In the genomic region with DNA sequence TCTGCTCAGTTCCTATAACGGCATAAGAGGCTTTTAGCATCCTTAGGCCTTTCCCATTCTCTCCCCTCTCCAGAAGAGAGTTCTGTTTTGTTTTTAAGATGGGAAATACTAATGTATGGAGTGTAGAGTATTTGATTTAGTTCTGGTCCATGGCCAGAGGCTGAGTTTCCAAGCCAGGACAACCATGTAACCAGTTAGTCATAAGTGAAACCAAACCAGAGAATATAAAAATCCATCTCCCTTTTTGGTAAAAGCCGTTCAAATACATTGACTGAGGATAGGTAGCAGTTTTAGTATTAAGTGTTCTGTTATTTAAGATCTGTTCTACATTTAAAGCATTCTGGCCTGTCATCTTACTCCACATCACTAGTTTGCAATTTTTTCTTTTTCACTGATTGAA, we compare ENCODE assay signal across 16 cellular contexts. TPM values are rescaled to one million over a fixed set of nuclear protein-coding genes. Genes with fewer than 3 reads are reported as not detected.
DNase-seq lines count a peak whose midpoint lies in the region; TF ChIP-seq lines count a peak whose summit lies in the region.
"Had no signal": no experiment of that assay in that cellular context is flagged by ENCODE, and none has a peak within 500 bp of the region (broad histone marks: within the 10 kb centered on the region; RNA-seq: fewer than 3 reads in every experiment).

No MANE protein-coding gene starts in this region.

- H3K9me3 Mint-ChIP-seq in MCF 10A (ENCODE audit: unreplicated experiment), result no peaks in the 10 kb centered on the region
- no peaks in the 10 kb centered on the region for H3K9me3 Mint-ChIP-seq in activated T-helper 2 cell treated with anti-CD3 and anti-CD28 coated beads, Interferon-gamma antibody, Interleukin-2, Interleukin-4, amounts not matched to agents 10 μg/mL and 5 μg/mL and 100 μg/mL, durations not matched to agents 14 hours and 24 hours and 36 hours
- H3K9me3 Mint-ChIP-seq: activated naive CD8-positive, alpha-beta T cell treated with anti-CD3 and anti-CD28 coated beads, Interleukin-2, amount 10 ng/mL, durations not matched to agents 7 days and 5 days; T-cell had no signal

- CTCF ChIA-PET in MCF 10A (lab: Yijun Ruan, JAX), result interaction anchor here (0.5 to 1.4 kb wide), 2 partner anchors 9 to 29 kb away, joined by 3 to 6 read pairs; no protein-coding TSS in a partner anchor

- TF ChIP-seq POLR2A in breast epithelium (IDR thresholded peaks at IDR 0.05) (no peak), uterus (IDR thresholded peaks at IDR 0.05) (no peak)

- peaks cover 30% of the 10 kb centered on the region for H3K4me1 Mint-ChIP-seq in MCF 10A (ENCODE audit: insufficient read depth, unreplicated experiment)
- peaks cover 46% of the 10 kb centered on the region for H3K4me1 Mint-ChIP-seq in activated T-helper 2 cell treated with anti-CD3 and anti-CD28 coated beads, Interferon-gamma antibody, Interleukin-2, Interleukin-4, amounts not matched to agents 10 μg/mL and 5 μg/mL and 100 μg/mL, durations not matched to agents 14 hours and 24 hours and 36 hours (ENCODE audit: low read depth)

- TF ChIP-seq CTCF in MCF 10A (IDR thresholded peaks at IDR 0.05; ENCODE audit: unreplicated experiment), result no peak
- TF ChIP-seq CTCF in breast epithelium (IDR thresholded peaks at IDR 0.05), result no peak
- no peak for TF ChIP-seq CTCF in uterus (IDR thresholded peaks at IDR 0.05)

- peak overlapping the region; percentile 78 for H3K4me3 Mint-ChIP-seq in MCF 10A (ENCODE audit: unreplicated experiment)
- H3K4me3 Mint-ChIP-seq in activated T-helper 2 cell treated with anti-CD3 and anti-CD28 coated beads, Interferon-gamma antibody, Interleukin-2, Interleukin-4, amounts not matched to agents 10 μg/mL and 5 μg/mL and 100 μg/mL, durations not matched to agents 14 hours and 24 hours and 36 hours (ENCODE audit: low read depth), result no peak overlapping the region
- H3K4me3 Mint-ChIP-seq: activated naive CD8-positive, alpha-beta T cell treated with anti-CD3 and anti-CD28 coated beads, Interleukin-2, amount 10 ng/mL, durations not matched to agents 7 days and 5 days had no signal

- H3K27ac Mint-ChIP-seq in MCF 10A (ENCODE audit: low read depth, unreplicated experiment), result peak overlapping the region; percentile 55
- H3K27ac Mint-ChIP-seq in activated T-helper 2 cell treated with anti-CD3 and anti-CD28 coated beads, Interferon-gamma antibody, Interleukin-2, Interleukin-4, amounts not matched to agents 10 μg/mL and 5 μg/mL and 100 μg/mL, durations not matched to agents 14 hours and 24 hours and 36 hours, result peak overlapping the region; percentile 39
- H3K27ac Mint-ChIP-seq: activated naive CD8-positive, alpha-beta T cell treated with anti-CD3 and anti-CD28 coated beads, Interleukin-2, amount 10 ng/mL, durations not matched to agents 7 days and 5 days; T-cell had no signal

- H3K36me3 Mint-ChIP-seq in MCF 10A (ENCODE audit: insufficient read depth, unreplicated experiment), result peaks cover 38% of the 10 kb centered on the region
- H3K36me3 Mint-ChIP-seq in activated T-helper 2 cell treated with anti-CD3 and anti-CD28 coated beads, Interferon-gamma antibody, Interleukin-2, Interleukin-4, amounts not matched to agents 10 μg/mL and 5 μg/mL and 100 μg/mL, durations not matched to agents 14 hours and 24 hours and 36 hours (ENCODE audit: low read depth), result peaks cover 46% of the 10 kb centered on the region

- intact Hi-C loops in MCF 10A (cut with micrococcal nuclease), result no loop called here
- intact Hi-C loops in breast epithelium (cut with DNase I; ENCODE audit: low total_unique reads), result no loop called here
- intact Hi-C loops in activated T-helper 2 cell treated with anti-CD3 and anti-CD28 coated beads, Interferon-gamma antibody, Interleukin-2, Interleukin-4, amounts not matched to agents 10 μg/mL and 5 μg/mL and 100 μg/mL, durations not matched to agents 14 hours and 24 hours and 36 hours (cut with micrococcal nuclease), result loop anchor here (10.0 kb wide), 1 partner anchor 555 kb away; no protein-coding TSS in a partner anchor
- intact Hi-C loops in uterus (cut with DNase I; ENCODE audit: low total_unique reads), result no loop called here

- POLR2A ChIA-PET in MCF 10A (lab: Yijun Ruan, JAX), result no interaction called here

- H3K4me1 ChIP-seq in breast epithelium (peaks cover 0 to 15% of the 10 kb centered on the region in 2 donors), uterus (peaks cover 0 to 5% of the 10 kb centered on the region in 2 donors)
- H3K4me1 ChIP-seq: prostate gland had no signal

- no peak overlapping the region for H3K27ac ChIP-seq in breast epithelium
- no peak overlapping the region for H3K27ac ChIP-seq in uterus
- H3K27ac ChIP-seq: prostate gland, testis had no signal

- H3K4me3 ChIP-seq in breast epithelium, result no peak overlapping the region
- no peak overlapping the region for H3K4me3 ChIP-seq in uterus
- H3K4me3 ChIP-seq: prostate gland, testis had no signal

- BruUV-seq in MCF 10A (replicated peaks; lab: Mats Ljungman, UMichigan), result no TSS peak

- DNase-seq in MCF 10A (ENCODE audit: unreplicated experiment) (no peak), breast epithelium (ENCODE audit: low spot score in 2 of 2) (no peak), iris pigment epithelial cell (ENCODE audit: low read depth) (peak; percentile 32), DMS153 (lab: John Stamatoyannopoulos, UW) (no peak), EL (no peak), uterus (no peak), SHP77 treated with DMSO at 0.1 percent for 48 hours (lab: John Stamatoyannopoulos, UW) (no peak)
- DNase-seq in activated T-helper 2 cell treated with anti-CD3 and anti-CD28 coated beads, Interferon-gamma antibody, Interleukin-2, Interleukin-4, amounts not matched to agents 10 μg/mL and 5 μg/mL and 100 μg/mL, durations not matched to agents 14 hours and 24 hours and 36 hours (ENCODE audit: low spot score), result no peak
- DNase-seq: activated naive CD8-positive, alpha-beta T cell treated with anti-CD3 and anti-CD28 coated beads, Interleukin-2, amount 10 ng/mL, durations not matched to agents 7 days and 5 days; cerebellar nuclear complex; hypothalamus; NCI-H187; NCI-H524; T-cell; testis had no signal

- H3K36me3 ChIP-seq in breast epithelium (no peaks in the 10 kb centered on the region), uterus (no peaks in the 10 kb centered on the region)

- H3K9me3 ChIP-seq in breast epithelium, result no peaks in the 10 kb centered on the region
- H3K9me3 ChIP-seq in uterus, result no peaks in the 10 kb centered on the region
- H3K9me3 ChIP-seq: prostate gland, testis had no signal

- no peaks in the 10 kb centered on the region for H3K27me3 Mint-ChIP-seq in MCF 10A (ENCODE audit: insufficient read depth, unreplicated experiment)
- H3K27me3 Mint-ChIP-seq in activated T-helper 2 cell treated with anti-CD3 and anti-CD28 coated beads, Interferon-gamma antibody, Interleukin-2, Interleukin-4, amounts not matched to agents 10 μg/mL and 5 μg/mL and 100 μg/mL, durations not matched to agents 14 hours and 24 hours and 36 hours (ENCODE audit: low read depth), result no peaks in the 10 kb centered on the region
- H3K27me3 Mint-ChIP-seq: activated naive CD8-positive, alpha-beta T cell treated with anti-CD3 and anti-CD28 coated beads, Interleukin-2, amount 10 ng/mL, durations not matched to agents 7 days and 5 days; T-cell had no signal

- H3K27me3 ChIP-seq in breast epithelium (no peaks in the 10 kb centered on the region), uterus (no peaks in the 10 kb centered on the region)
- H3K27me3 ChIP-seq: testis had no signal

RNA-seq across cellular contexts. Expression of gene PSMD1, which starts 3.1 kb away (rescaled TPM):
- total RNA-seq in MCF 10A (2022) (88.5 and 94.4 TPM in 2 replicates), breast epithelium (10 to 100 TPM; 63.8 to 73.0 (median 69.2) TPM), uterus (10 to 100 TPM; 54.4 to 96.6 (median 68.6) TPM)
- 180 and 194 TPM in 2 replicates for total RNA-seq in activated T-helper 2 cell treated with anti-CD3 and anti-CD28 coated beads, Interferon-gamma antibody, Interleukin-2, Interleukin-4, amounts not matched to agents 10 μg/mL and 5 μg/mL and 100 μg/mL, durations not matched to agents 14 hours and 24 hours and 36 hours

RNA-seq across cellular contexts. Expression of gene C2orf72, which starts 22.4 kb away (rescaled TPM):
- total RNA-seq in MCF 10A (2022), result not detected in 2 replicates
- total RNA-seq in breast epithelium, result 1 to 10 TPM in 2 of 3 donors, under 1 TPM in 1; 0.16 to 7.2 (median 1.3) TPM
- 0.32 and 0.96 TPM in 2 replicates for total RNA-seq in activated T-helper 2 cell treated with anti-CD3 and anti-CD28 coated beads, Interferon-gamma antibody, Interleukin-2, Interleukin-4, amounts not matched to agents 10 μg/mL and 5 μg/mL and 100 μg/mL, durations not matched to agents 14 hours and 24 hours and 36 hours
- total RNA-seq in uterus, result under 1 TPM in 1 of 4 donors, not detected in 3; 0.55 TPM
